ENCODE assay signal across 8 cellular contexts in genomic region chrX:72018277-72019112, GRCh38.
DNase-seq lines count a peak whose midpoint lies in the region; ATAC-seq, FAIRE-seq and TF ChIP-seq lines count a peak whose summit lies in the region.

No MANE protein-coding gene starts in this region.

- H3K4me3 ChIP-seq in BJ (ENCODE audit: low read depth, low read length): peak overlapping the region; percentile 21; the same call in 1 of the 2 replicates
- no peak overlapping the region for H3K4me3 ChIP-seq in neural cell (ENCODE audit: low read length)

- peak; percentile 63 for ATAC-seq in GM19324 (IDR thresholded peaks at IDR 0.05; ENCODE audit: low FRiP score, unreplicated experiment)
- ATAC-seq in activated T-helper 17 cell treated with anti-CD3 and anti-CD28 coated beads, Interleukin-2, amount 50 U/mL, for 72 hours (replicated peaks): peak; percentile 89

- POLR2A ChIA-PET in BJ (lab: Charles Lee): interaction anchor here (0.6 kb wide), 1 partner anchor 113 kb away, joined by 13 read pairs; no protein-coding TSS in a partner anchor

- peak overlapping the region; percentile 16 for H3K9ac ChIP-seq in neural cell (ENCODE audit: low read length)

- H3K9me2 ChIP-seq in neural cell (ENCODE audit: insufficient read depth, low read length): no peaks in the 10 kb centered on the region

- peaks cover 14% of the 10 kb centered on the region for H3K4me1 Mint-ChIP-seq in activated T-helper 17 cell treated with anti-CD3 and anti-CD28 coated beads, Interleukin-2, amount 50 U/mL, for 72 hours

- no peak for FAIRE-seq in RCC 7860 (lab: Jason Lieb, UNC)

- no peaks in the 10 kb centered on the region for H3K9me3 ChIP-seq in neural cell (ENCODE audit: low read length)

- TF ChIP-seq CTCF in BJ (IDR thresholded peaks at IDR 0.05; ENCODE audit: insufficient read depth, low read depth, low read length): peak; percentile 38
- TF ChIP-seq CTCF in neural cell (IDR thresholded peaks at IDR 0.05; ENCODE audit: poor library complexity, severe bottlenecking): peak; percentile 66

- CTCF ChIA-PET in BJ (lab: Yijun Ruan, JAX): interaction anchor here (0.6 to 6.3 kb wide), 18 partner anchors 9 to 192 kb away, joined by 3 to 42 read pairs (median 4); partner anchors contain the start of gene RTL5

- no peaks in the 10 kb centered on the region for H3F3A ChIP-seq in neural cell (ENCODE audit: insufficient read depth, low read length, poor library complexity, severe bottlenecking)

- peak; percentile 79 for TF ChIP-seq RAD21 in neural cell (conservative IDR thresholded peaks at IDR 0.05)

- H3K27me3 ChIP-seq in BJ (ENCODE audit: control insufficient read depth, insufficient read depth, low read length): no peaks in the 10 kb centered on the region
- H3K27me3 ChIP-seq in neural cell (ENCODE audit: insufficient read depth, low read depth, low read length): no peaks in the 10 kb centered on the region

- no peaks in the 10 kb centered on the region for H3K36me3 Mint-ChIP-seq in activated T-helper 17 cell treated with anti-CD3 and anti-CD28 coated beads, Interleukin-2, amount 50 U/mL, for 72 hours (ENCODE audit: low read depth)

- H2AFZ ChIP-seq in neural cell (ENCODE audit: low read depth, low read length): no peak overlapping the region

- no peaks in the 10 kb centered on the region for H4K20me1 ChIP-seq in neural cell (ENCODE audit: insufficient read depth)

- H3K4me2 ChIP-seq in neural cell (ENCODE audit: low read length): no peak overlapping the region

- H3K4me3 Mint-ChIP-seq in activated T-helper 17 cell treated with anti-CD3 and anti-CD28 coated beads, Interleukin-2, amount 50 U/mL, for 72 hours: peak overlapping the region; percentile 26

- H3K27ac Mint-ChIP-seq in activated T-helper 17 cell treated with anti-CD3 and anti-CD28 coated beads, Interleukin-2, amount 50 U/mL, for 72 hours: no peak overlapping the region

- H3K9me3 Mint-ChIP-seq in activated T-helper 17 cell treated with anti-CD3 and anti-CD28 coated beads, Interleukin-2, amount 50 U/mL, for 72 hours: no peaks in the 10 kb centered on the region

- TF ChIP-seq EP300 in neural cell (conservative IDR thresholded peaks at IDR 0.05; ENCODE audit: poor library complexity, severe bottlenecking): no peak

- no peaks in the 10 kb centered on the region for H3K79me2 ChIP-seq in neural cell (replicated peaks; ENCODE audit: insufficient read depth, low read length)

- no peak overlapping the region for H3K27ac ChIP-seq in neural cell (ENCODE audit: low read length)

- H3K36me3 ChIP-seq in BJ (ENCODE audit: control insufficient read depth, insufficient read depth, low read length): no peaks in the 10 kb centered on the region
- H3K36me3 ChIP-seq in neural cell (ENCODE audit: insufficient read depth, low read length): no peaks in the 10 kb centered on the region

- no peaks in the 10 kb centered on the region for H3K27me3 Mint-ChIP-seq in activated T-helper 17 cell treated with anti-CD3 and anti-CD28 coated beads, Interleukin-2, amount 50 U/mL, for 72 hours

- DNase-seq in BJ (ENCODE audit: low read depth): peak; percentile 40
- peak; percentile 80 for DNase-seq in HPDE6-E6E7 (ENCODE audit: extremely low spot score)
- peak; percentile 68 for DNase-seq in RCC 7860 (ENCODE audit: low spot score)
- DNase-seq in fibroblast of peridontal ligament (ENCODE audit: extremely low read depth): peak; percentile 85
- DNase-seq in stimulated activated naive CD4-positive, alpha-beta T cell treated with Interleukin-2 at 50 U/mL for 16 hours (lab: John Stamatoyannopoulos, UW): peak; percentile 78

TF ChIP-seq in neural cell, 6 proteins besides CTCF, POLR2A, EP300 and RAD21:
- TF ChIP-seq MXI1 (conservative IDR thresholded peaks at IDR 0.05; ENCODE audit: poor library complexity, severe bottlenecking): peak; percentile 28
- peak; percentile 79 for TF ChIP-seq SMC3 (conservative IDR thresholded peaks at IDR 0.05; ENCODE audit: poor library complexity)
- no peak for TF ChIP-seq POLR2AphosphoS5 (IDR thresholded peaks at IDR 0.05)
